ENCODE assay signal across 8 cellular contexts in genomic region chrX:106862972-106863688, GRCh38. TPM values are rescaled to one million over a fixed set of nuclear protein-coding genes. Genes with fewer than 3 reads are reported as not detected.
DNase-seq lines count a peak whose midpoint lies in the region; FAIRE-seq and TF ChIP-seq lines count a peak whose summit lies in the region.

No MANE protein-coding gene starts in this region.

- no peak for TF ChIP-seq POLR2A in H54 (IDR thresholded peaks at IDR 0.05; ENCODE audit: low read depth, low read length)
- TF ChIP-seq POLR2A in lower leg skin (IDR thresholded peaks at IDR 0.05): no peak

- 49 to 81% methylated on average over 5 to 11 of the region's 13 CpGs for WGBS in lower leg skin, 2 donors

- DNase-seq in NCI-H2227 (lab: John Stamatoyannopoulos, UW; ENCODE audit: unreplicated experiment) (peak; percentile 46), NCI-H2227 treated with DMSO at 0.1 percent for 48 hours (lab: John Stamatoyannopoulos, UW) (no peak), H54 (ENCODE audit: insufficient read length, low spot score) (peak; percentile 1), RPMI8226 (peak; percentile 33), germinal center (ENCODE audit: low spot score) (peak; percentile 2), midbrain (lab: John Stamatoyannopoulos, UW) (no peak), NCI-H1436 (lab: John Stamatoyannopoulos, UW) (no peak), lower leg skin (ENCODE audit: low spot score in 2 of 2) (no peak)

- no peak for FAIRE-seq in H54 (lab: Jason Lieb, UNC)

- no peak overlapping the region for H3K4me3 ChIP-seq in lower leg skin (ENCODE audit: low read depth, poor library complexity, severe bottlenecking)

- TF ChIP-seq CTCF in lower leg skin (IDR thresholded peaks at IDR 0.05): no peak

- intact Hi-C loops in lower leg skin (cut with DNase I; ENCODE audit: low total_unique reads): no loop called here

RNA-seq across cellular contexts. Expression of gene RIPPLY1, which starts 40.0 kb away (rescaled TPM):
- total RNA-seq in lower leg skin: not detected

RNA-seq across cellular contexts. Expression of gene CLDN2, which starts 57.1 kb away (rescaled TPM):
- not detected for total RNA-seq in lower leg skin

Comparison
In these comparisons a context has a peak if more than half of its experiments do, and no peak if none do; other contexts are left out.
1. DNase-seq: peak in NCI-H2227 (single experiment), H54 (single experiment), RPMI8226 (single experiment) and germinal center (single experiment); none in NCI-H2227 treated with DMSO at 0.1 percent for 48 hours (single experiment), midbrain (single experiment), NCI-H1436 (single experiment) and lower leg skin (0 of 2).